ENCODE assay signal across 1 cellular context in the genomic region with DNA sequence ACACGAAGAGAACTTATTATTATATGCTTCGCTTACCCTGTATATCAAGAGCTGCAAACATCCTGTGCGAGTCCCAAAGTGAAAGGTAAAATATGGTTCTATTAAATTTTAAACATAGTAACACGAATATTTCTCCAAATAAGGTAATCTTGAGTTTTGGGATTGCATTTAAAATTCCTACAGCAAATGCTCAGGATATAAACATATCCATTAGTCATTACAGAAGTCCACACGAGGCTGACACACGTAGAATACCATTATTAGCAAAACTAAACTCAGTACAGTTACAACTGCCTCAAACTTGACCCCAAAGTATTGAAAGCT.
TF ChIP-seq lines count a peak whose summit lies in the region.

No MANE protein-coding gene starts in this region.

TF ChIP-seq in GM23338, 12 proteins besides CTCF, POLR2A, EP300 and RAD21 (continued from another document):
- TF ChIP-seq, protein P1, sequence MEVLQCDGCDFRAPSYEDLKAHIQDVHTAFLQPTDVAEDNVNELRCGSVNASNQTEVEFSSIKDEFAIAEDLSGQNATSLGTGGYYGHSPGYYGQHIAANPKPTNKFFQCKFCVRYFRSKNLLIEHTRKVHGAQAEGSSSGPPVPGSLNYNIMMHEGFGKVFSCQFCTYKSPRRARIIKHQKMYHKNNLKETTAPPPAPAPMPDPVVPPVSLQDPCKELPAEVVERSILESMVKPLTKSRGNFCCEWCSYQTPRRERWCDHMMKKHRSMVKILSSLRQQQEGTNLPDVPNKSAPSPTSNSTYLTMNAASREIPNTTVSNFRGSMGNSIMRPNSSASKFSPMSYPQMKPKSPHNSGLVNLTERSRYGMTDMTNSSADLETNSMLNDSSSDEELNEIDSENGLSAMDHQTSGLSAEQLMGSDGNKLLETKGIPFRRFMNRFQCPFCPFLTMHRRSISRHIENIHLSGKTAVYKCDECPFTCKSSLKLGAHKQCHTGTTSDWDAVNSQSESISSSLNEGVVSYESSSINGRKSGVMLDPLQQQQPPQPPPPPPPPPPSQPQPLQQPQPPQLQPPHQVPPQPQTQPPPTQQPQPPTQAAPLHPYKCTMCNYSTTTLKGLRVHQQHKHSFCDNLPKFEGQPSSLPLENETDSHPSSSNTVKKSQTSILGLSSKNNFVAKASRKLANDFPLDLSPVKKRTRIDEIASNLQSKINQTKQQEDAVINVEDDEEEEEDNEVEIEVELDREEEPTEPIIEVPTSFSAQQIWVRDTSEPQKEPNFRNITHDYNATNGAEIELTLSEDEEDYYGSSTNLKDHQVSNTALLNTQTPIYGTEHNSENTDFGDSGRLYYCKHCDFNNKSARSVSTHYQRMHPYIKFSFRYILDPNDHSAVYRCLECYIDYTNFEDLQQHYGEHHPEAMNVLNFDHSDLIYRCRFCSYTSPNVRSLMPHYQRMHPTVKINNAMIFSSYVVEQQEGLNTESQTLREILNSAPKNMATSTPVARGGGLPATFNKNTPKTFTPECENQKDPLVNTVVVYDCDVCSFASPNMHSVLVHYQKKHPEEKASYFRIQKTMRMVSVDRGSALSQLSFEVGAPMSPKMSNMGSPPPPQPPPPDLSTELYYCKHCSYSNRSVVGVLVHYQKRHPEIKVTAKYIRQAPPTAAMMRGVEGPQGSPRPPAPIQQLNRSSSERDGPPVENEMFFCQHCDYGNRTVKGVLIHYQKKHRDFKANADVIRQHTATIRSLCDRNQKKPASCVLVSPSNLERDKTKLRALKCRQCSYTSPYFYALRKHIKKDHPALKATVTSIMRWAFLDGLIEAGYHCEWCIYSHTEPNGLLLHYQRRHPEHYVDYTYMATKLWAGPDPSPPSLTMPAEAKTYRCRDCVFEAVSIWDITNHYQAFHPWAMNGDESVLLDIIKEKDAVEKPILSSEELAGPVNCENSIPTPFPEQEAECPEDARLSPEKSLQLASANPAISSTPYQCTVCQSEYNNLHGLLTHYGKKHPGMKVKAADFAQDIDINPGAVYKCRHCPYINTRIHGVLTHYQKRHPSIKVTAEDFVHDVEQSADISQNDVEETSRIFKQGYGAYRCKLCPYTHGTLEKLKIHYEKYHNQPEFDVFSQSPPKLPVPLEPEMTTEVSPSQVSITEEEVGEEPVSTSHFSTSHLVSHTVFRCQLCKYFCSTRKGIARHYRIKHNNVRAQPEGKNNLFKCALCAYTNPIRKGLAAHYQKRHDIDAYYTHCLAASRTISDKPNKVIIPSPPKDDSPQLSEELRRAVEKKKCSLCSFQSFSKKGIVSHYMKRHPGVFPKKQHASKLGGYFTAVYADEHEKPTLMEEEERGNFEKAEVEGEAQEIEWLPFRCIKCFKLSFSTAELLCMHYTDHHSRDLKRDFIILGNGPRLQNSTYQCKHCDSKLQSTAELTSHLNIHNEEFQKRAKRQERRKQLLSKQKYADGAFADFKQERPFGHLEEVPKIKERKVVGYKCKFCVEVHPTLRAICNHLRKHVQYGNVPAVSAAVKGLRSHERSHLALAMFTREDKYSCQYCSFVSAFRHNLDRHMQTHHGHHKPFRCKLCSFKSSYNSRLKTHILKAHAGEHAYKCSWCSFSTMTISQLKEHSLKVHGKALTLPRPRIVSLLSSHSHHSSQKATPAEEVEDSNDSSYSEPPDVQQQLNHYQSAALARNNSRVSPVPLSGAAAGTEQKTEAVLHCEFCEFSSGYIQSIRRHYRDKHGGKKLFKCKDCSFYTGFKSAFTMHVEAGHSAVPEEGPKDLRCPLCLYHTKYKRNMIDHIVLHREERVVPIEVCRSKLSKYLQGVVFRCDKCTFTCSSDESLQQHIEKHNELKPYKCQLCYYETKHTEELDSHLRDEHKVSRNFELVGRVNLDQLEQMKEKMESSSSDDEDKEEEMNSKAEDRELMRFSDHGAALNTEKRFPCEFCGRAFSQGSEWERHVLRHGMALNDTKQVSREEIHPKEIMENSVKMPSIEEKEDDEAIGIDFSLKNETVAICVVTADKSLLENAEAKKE (CRISPR knock-in tag; IDR thresholded peaks at IDR 0.05), result no peak
- TF ChIP-seq EZH2 (IDR thresholded peaks at IDR 0.05; ENCODE audit: low read depth, unreplicated experiment), result no peak
- no peak for TF ChIP-seq NANOG (IDR thresholded peaks at IDR 0.05; ENCODE audit: borderline replicate concordance)
- TF ChIP-seq, protein P2, sequence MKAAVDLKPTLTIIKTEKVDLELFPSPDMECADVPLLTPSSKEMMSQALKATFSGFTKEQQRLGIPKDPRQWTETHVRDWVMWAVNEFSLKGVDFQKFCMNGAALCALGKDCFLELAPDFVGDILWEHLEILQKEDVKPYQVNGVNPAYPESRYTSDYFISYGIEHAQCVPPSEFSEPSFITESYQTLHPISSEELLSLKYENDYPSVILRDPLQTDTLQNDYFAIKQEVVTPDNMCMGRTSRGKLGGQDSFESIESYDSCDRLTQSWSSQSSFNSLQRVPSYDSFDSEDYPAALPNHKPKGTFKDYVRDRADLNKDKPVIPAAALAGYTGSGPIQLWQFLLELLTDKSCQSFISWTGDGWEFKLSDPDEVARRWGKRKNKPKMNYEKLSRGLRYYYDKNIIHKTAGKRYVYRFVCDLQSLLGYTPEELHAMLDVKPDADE (IDR thresholded peaks at IDR 0.05), result no peak
- TF ChIP-seq POLR2AphosphoS5 (IDR thresholded peaks at IDR 0.05; ENCODE audit: low read depth), result no peak
- TF ChIP-seq ZNF114 (CRISPR knock-in tag; IDR thresholded peaks at IDR 0.05), result no peak
- no peak for TF ChIP-seq ZNF331 (CRISPR knock-in tag; IDR thresholded peaks at IDR 0.05; ENCODE audit: low read depth)
- no peak for TF ChIP-seq JUNB (IDR thresholded peaks at IDR 0.05; ENCODE audit: unreplicated experiment)
- no peak for TF ChIP-seq EZH2phosphoT487 (IDR thresholded peaks at IDR 0.05; ENCODE audit: unreplicated experiment)
